In genomic region chr4:25376754-25377571, GRCh38 we compare ENCODE assay signal across 8 cellular contexts. TPM values are rescaled to one million over a fixed set of nuclear protein-coding genes. Genes with fewer than 3 reads are reported as not detected.
DNase-seq lines count a peak whose midpoint lies in the region; ATAC-seq, FAIRE-seq and TF ChIP-seq lines count a peak whose summit lies in the region.

TSS of gene ANAPC4 (plus strand) at chr4:25377263. CDS start at chr4:25377428, 165 bp downstream.

- H3K27me3 Mint-ChIP-seq in nephron (ENCODE audit: low read depth): no peaks in the 10 kb centered on the region

- H3K4me3 Mint-ChIP-seq in nephron: no peak within 1 kb of the TSS

- peak; percentile 85 for TF ChIP-seq POLR2A in H54 (IDR thresholded peaks at IDR 0.05; ENCODE audit: low read depth, low read length)
- TF ChIP-seq POLR2A in Raji (IDR thresholded peaks at IDR 0.05; ENCODE audit: insufficient read depth, low read depth, low read length): peak; percentile 89

- H3K27ac Mint-ChIP-seq in nephron: peak within 1 kb of the TSS; percentile 49 to 87 (median 86)

- no peaks in the 10 kb centered on the region for H3K4me1 Mint-ChIP-seq in nephron

- no peaks in the 10 kb centered on the region for H3K9me3 Mint-ChIP-seq in nephron

- TF ChIP-seq CTCF in fibroblast of the aortic adventitia (IDR thresholded peaks at IDR 0.05; ENCODE audit: insufficient read depth, low read length) (no peak), nephron (IDR thresholded peaks at IDR 0.05; ENCODE audit: unreplicated experiment in 3 of 3) (peak in 1 of 3 experiments; percentile 8)

- DNase-seq in ELR (ENCODE audit: low read depth) (peak; percentile 94), H54 (ENCODE audit: insufficient read length, low spot score) (peak; percentile 74), LoVo (ENCODE audit: low spot score) (peak; percentile 91), fibroblast of the aortic adventitia (ENCODE audit: low read depth) (peak; percentile 84)
- peak; percentile 98 for DNase-seq in activated T-helper 9 cell treated with anti-CD3 and anti-CD28 coated beads, Interleukin-2, amount 50 U/mL, for 16 hours (ENCODE audit: low read depth)
- peak; percentile 100 for DNase-seq in stimulated activated naive CD8-positive, alpha-beta T cell treated with anti-CD3 and anti-CD28 coated beads, Interleukin-15, Interleukin-2, amounts not matched to agents 100 U/mL and 50 U/mL, for 24 hours

- H3K4me3 ChIP-seq in fibroblast of the aortic adventitia (ENCODE audit: low read depth, low read length): peak within 1 kb of the TSS; percentile 93

- ATAC-seq in stimulated activated naive CD8-positive, alpha-beta T cell treated with anti-CD3 and anti-CD28 coated beads, Interleukin-15, Interleukin-2, amounts not matched to agents 100 U/mL and 50 U/mL, for 24 hours: peak; percentile 99

- H3K36me3 Mint-ChIP-seq in nephron (ENCODE audit: low read depth): peaks cover 12% of the 10 kb centered on the region

- no peak for FAIRE-seq in H54 (lab: Jason Lieb, UNC)

RNA-seq across cellular contexts. Expression of gene ANAPC4, which starts in this region (rescaled TPM):
- 30.7 and 35.2 TPM in 2 replicates for total RNA-seq in fibroblast of the aortic adventitia (ENCODE audit: low replicate concordance)

Comparison
In these comparisons a context has a peak if more than half of its experiments do, and no peak if none do; other contexts are left out.
1. Peak in every context shown above with its lines: DNase-seq, ATAC-seq and H3K4me3 ChIP-seq.